ENCODE assay signal across 13 cellular contexts in the genomic region with DNA sequence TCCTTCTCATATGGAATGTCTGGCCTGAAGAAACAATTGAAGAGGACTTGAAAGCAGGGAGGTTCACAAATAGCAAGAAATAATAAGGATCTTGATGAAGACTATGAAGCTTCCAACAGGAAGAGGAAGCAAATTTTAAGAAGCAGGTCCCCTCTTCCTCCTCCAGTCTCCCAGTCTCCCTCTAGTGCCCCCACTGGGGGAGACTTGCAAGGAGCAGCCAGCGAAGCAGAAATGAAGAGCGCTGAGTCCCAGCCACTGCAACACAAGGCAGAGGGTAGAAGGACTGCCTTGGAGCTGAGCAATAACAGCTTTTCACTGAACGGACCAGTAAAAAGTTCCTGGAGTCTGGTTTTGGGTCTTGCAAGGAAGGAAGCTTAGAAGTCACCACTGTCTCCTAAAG. TPM values are rescaled to one million over a fixed set of nuclear protein-coding genes. Genes with fewer than 3 reads are reported as not detected.
DNase-seq lines count a peak whose midpoint lies in the region; ATAC-seq and TF ChIP-seq lines count a peak whose summit lies in the region.
"Had no signal": no experiment of that assay in that cellular context is flagged by ENCODE, and none has a peak within 500 bp of the region (broad histone marks: within the 10 kb centered on the region; RNA-seq: fewer than 3 reads in every experiment).

No MANE protein-coding gene starts in this region.

- no peak overlapping the region for H3K4me2 ChIP-seq in OCI-LY7 (ENCODE audit: low read length)

- no TSS peak for BruUV-seq in OCI-LY7 (replicated peaks; lab: Mats Ljungman, UMichigan)

- POLR2A ChIA-PET in AG04449 (lab: Yijun Ruan, JAX): no interaction called here
- POLR2A ChIA-PET in OCI-LY7 (lab: Charles Lee): no interaction called here

- H3K4me1 ChIP-seq in OCI-LY7 (ENCODE audit: insufficient read depth, low read length, poor library complexity, severe bottlenecking): no peaks in the 10 kb centered on the region
- H3K4me1 ChIP-seq in testis: no peaks in the 10 kb centered on the region

- intact Hi-C loops in OCI-LY7 (cut with micrococcal nuclease; ENCODE audit: unreplicated experiment): loop anchor here (10.0 kb wide), 1 partner anchor 123 kb away; no protein-coding TSS in a partner anchor
- intact Hi-C loops in testis (cut with DNase I; ENCODE audit: low total_unique reads): no loop called here
- intact Hi-C loops in Right ventricle myocardium inferior (cut with DNase I): no loop called here

- DNase-seq in AG04449 (ENCODE audit: low read depth, low spot score) (no peak), OCI-LY7 (ENCODE audit: low spot score) (peak; percentile 7), fibroblast of villous mesenchyme (ENCODE audit: low read depth) (no peak), testis (no peak), DMS153 (lab: John Stamatoyannopoulos, UW) (no peak), Right ventricle myocardium inferior (ENCODE audit: missing footprints) (no peak)
- DNase-seq: DMS79, hippocampal formation, NCI-H510A had no signal

- H3K79me2 ChIP-seq in OCI-LY7 (ENCODE audit: insufficient read depth, low read depth, low read length): no peaks in the 10 kb centered on the region

- TF ChIP-seq POLR2A in testis (IDR thresholded peaks at IDR 0.05): no peak

- no peaks in the 10 kb centered on the region for H3K9me2 ChIP-seq in OCI-LY7 (ENCODE audit: insufficient read depth, low read length)

- ATAC-seq in HG02610 (IDR thresholded peaks at IDR 0.05; ENCODE audit: unreplicated experiment): no peak
- ATAC-seq in Right ventricle myocardium inferior: no peak
- ATAC-seq: activated T-helper 17 cell treated with anti-CD3 and anti-CD28 coated beads, Interleukin-2, amount 50 U/mL, for 72 hours had no signal

- H3K9me3 ChIP-seq in OCI-LY7 (ENCODE audit: low read length): no peaks in the 10 kb centered on the region
- no peaks in the 10 kb centered on the region for H3K9me3 ChIP-seq in testis
- H3K9me3 ChIP-seq: thoracic aorta had no signal

- H2AFZ ChIP-seq in OCI-LY7 (ENCODE audit: low read length): peak overlapping the region; percentile 67; the same call in 1 of the 2 replicates

- no peak overlapping the region for H3K27ac ChIP-seq in OCI-LY7 (ENCODE audit: low read depth, low read length, poor library complexity, severe bottlenecking)
- H3K27ac ChIP-seq in testis: no peak overlapping the region
- H3K27ac ChIP-seq: thoracic aorta had no signal

- no peaks in the 10 kb centered on the region for H4K20me1 ChIP-seq in OCI-LY7 (ENCODE audit: insufficient read depth, low read length)

- CTCF ChIA-PET in AG04449 (lab: Yijun Ruan, JAX) (interaction anchor here (1.3 kb wide), 1 partner anchor 11 kb away, joined by 5 read pairs; no protein-coding TSS in a partner anchor), OCI-LY7 (lab: Charles Lee; ENCODE audit: unreplicated experiment) (no interaction called here)

- H3K36me3 ChIP-seq in OCI-LY7 (ENCODE audit: insufficient read depth, low read length): no peaks in the 10 kb centered on the region
- H3K36me3 ChIP-seq in testis (ENCODE audit: low read depth, missing control alignments): no peaks in the 10 kb centered on the region
- H3K36me3 ChIP-seq: thoracic aorta had no signal

- WGBS in testis, 2 donors: 85 to 88% methylated on average over 3 of the region's 3 CpGs

- peak; percentile 4 for TF ChIP-seq CTCF in AG04449 (IDR thresholded peaks at IDR 0.05; ENCODE audit: insufficient read depth, low read length, missing control alignments)
- TF ChIP-seq CTCF in GM12875 (IDR thresholded peaks at IDR 0.05; ENCODE audit: borderline replicate concordance, insufficient read depth, low read depth, low read length): peak; percentile 20; the same call in 1 of the 2 replicates
- TF ChIP-seq CTCF in OCI-LY7 (conservative IDR thresholded peaks at IDR 0.05; ENCODE audit: low read length): peak; percentile 49
- peak; percentile 28 for TF ChIP-seq CTCF in fibroblast of villous mesenchyme (IDR thresholded peaks at IDR 0.05; ENCODE audit: insufficient read depth, low read depth, low read length)
- TF ChIP-seq CTCF in testis (IDR thresholded peaks at IDR 0.05): no peak

- H3K4me3 ChIP-seq in AG04449 (ENCODE audit: low read depth, low read length) (no peak overlapping the region), GM12875 (ENCODE audit: low read depth, low read length) (no peak overlapping the region), OCI-LY7 (ENCODE audit: low read depth, low read length, poor library complexity, severe bottlenecking) (no peak overlapping the region), fibroblast of villous mesenchyme (ENCODE audit: low read depth, low read length) (no peak overlapping the region), testis (no peak overlapping the region)
- H3K4me3 ChIP-seq: thoracic aorta had no signal

- no peaks in the 10 kb centered on the region for H3K27me3 ChIP-seq in testis

RNA-seq across cellular contexts. Expression of a gene that starts 32.6 kb away (rescaled TPM):
- total RNA-seq in OCI-LY7 (2014; rRNA removed; shearing (Covaris generic)): 8.8 and 9.2 TPM in 2 replicates
- total RNA-seq in OCI-LY7 (2022): 8.8 and 9.0 TPM in 2 replicates
- total RNA-seq in fibroblast of villous mesenchyme: 105 and 155 TPM in 2 replicates
- total RNA-seq in testis: 10 to 100 TPM; 52.0 to 67.6 TPM
- 44.4 TPM for polyA plus RNA-seq in testis (ENCODE audit: insufficient read depth, low read depth, low replicate concordance)
- total RNA-seq in Right ventricle myocardium inferior: 59.5 TPM

Comparison
In these comparisons a context has a peak if more than half of its experiments do, and no peak if none do; other contexts are left out.
1. CTCF ChIP-seq: peak in AG04449 (single experiment), GM12875 (single experiment), OCI-LY7 (single experiment) and fibroblast of villous mesenchyme (single experiment); none in testis (0 of 3).